12 cellular contexts compared by ENCODE assay signal in genomic region chr10:14569274-14570060, GRCh38.
DNase-seq lines count a peak whose midpoint lies in the region; ATAC-seq and TF ChIP-seq lines count a peak whose summit lies in the region.
"Had no signal": no experiment of that assay in that cellular context is flagged by ENCODE, and none has a peak within 500 bp of the region (broad histone marks: within the 10 kb centered on the region; RNA-seq: fewer than 3 reads in every experiment).

No MANE protein-coding gene starts in this region.

- POLR2A ChIA-PET in activated naive CD8-positive, alpha-beta T cell treated with anti-CD3 and anti-CD28 coated beads, Interleukin-2, amount 10 ng/mL, durations not matched to agents 7 days and 5 days (lab: Charles Lee), result interaction anchor here (0.7 to 4.6 kb wide), 12 partner anchors 9 to 269 kb away, joined by 3 to 33 read pairs (median 4); partner anchors contain the start of gene CDNF

- TF ChIP-seq CTCF in lower lobe of right lung (IDR thresholded peaks at IDR 0.05) (no peak), type B pancreatic cell (conservative IDR thresholded peaks at IDR 0.05) (no peak), BE2C (IDR thresholded peaks at IDR 0.05; ENCODE audit: low read depth, low read length) (no peak)

- no peaks in the 10 kb centered on the region for H3K27me3 Mint-ChIP-seq in activated naive CD4-positive, alpha-beta T cell treated with anti-CD3 and anti-CD28 coated beads for 36 hours (ENCODE audit: low read depth)
- no peaks in the 10 kb centered on the region for H3K27me3 Mint-ChIP-seq in activated naive CD8-positive, alpha-beta T cell treated with anti-CD3 and anti-CD28 coated beads, Interleukin-2, amount 10 ng/mL, durations not matched to agents 7 days and 5 days
- no peaks in the 10 kb centered on the region for H3K27me3 Mint-ChIP-seq in type B pancreatic cell

- peaks cover 15% of the 10 kb centered on the region for H3K36me3 ChIP-seq in lower lobe of right lung
- H3K36me3 ChIP-seq in BE2C, result peaks cover 11% of the 10 kb centered on the region
- H3K36me3 ChIP-seq: esophagus muscularis mucosa had no signal

- ATAC-seq in activated naive CD8-positive, alpha-beta T cell treated with anti-CD3 and anti-CD28 coated beads, Interleukin-2, amount 10 ng/mL, durations not matched to agents 7 days and 5 days (ENCODE audit: low read depth), result peak; percentile 32
- ATAC-seq in lower lobe of right lung, result peak; percentile 16 to 34

- H3K4me1 ChIP-seq in lower lobe of right lung (peaks cover 43% of the 10 kb centered on the region), BE2C (peaks cover 5% of the 10 kb centered on the region; the same call in 1 of the 2 replicates)

- H3K27ac Mint-ChIP-seq in activated naive CD4-positive, alpha-beta T cell treated with anti-CD3 and anti-CD28 coated beads for 36 hours, result peak overlapping the region; percentile 97
- peak overlapping the region; percentile 97 for H3K27ac Mint-ChIP-seq in activated naive CD8-positive, alpha-beta T cell treated with anti-CD3 and anti-CD28 coated beads, Interleukin-2, amount 10 ng/mL, durations not matched to agents 7 days and 5 days
- H3K27ac Mint-ChIP-seq in type B pancreatic cell, result peak overlapping the region; percentile 39
- H3K27ac Mint-ChIP-seq: nephron had no signal

- peaks cover 40% of the 10 kb centered on the region for H3K36me3 Mint-ChIP-seq in activated naive CD4-positive, alpha-beta T cell treated with anti-CD3 and anti-CD28 coated beads for 36 hours (ENCODE audit: low read depth)
- peaks cover 52% of the 10 kb centered on the region for H3K36me3 Mint-ChIP-seq in activated naive CD8-positive, alpha-beta T cell treated with anti-CD3 and anti-CD28 coated beads, Interleukin-2, amount 10 ng/mL, durations not matched to agents 7 days and 5 days
- peaks cover 35% of the 10 kb centered on the region for H3K36me3 Mint-ChIP-seq in type B pancreatic cell

- H3K4me3 ChIP-seq in lower lobe of right lung (no peak overlapping the region), BE2C (ENCODE audit: low read depth, low read length) (no peak overlapping the region)
- H3K4me3 ChIP-seq: esophagus muscularis mucosa had no signal

- H3K27ac ChIP-seq in lower lobe of right lung, result peak overlapping the region; percentile 50
- H3K27ac ChIP-seq: esophagus muscularis mucosa had no signal

- intact Hi-C loops in activated naive CD4-positive, alpha-beta T cell treated with anti-CD3 and anti-CD28 coated beads for 36 hours (cut with micrococcal nuclease), result loop anchor here (10.0 kb wide), 2 partner anchors 525 to 565 kb away; partner anchors contain the start of gene RPP38
- intact Hi-C loops in lower lobe of right lung (cut with DNase I), result no loop called here

- CTCF ChIA-PET in activated naive CD4-positive, alpha-beta T cell treated with anti-CD3 and anti-CD28 coated beads for 36 hours (lab: Charles Lee), result interaction anchor here (0.6 to 1.1 kb wide), 4 partner anchors 9 to 383 kb away, joined by 3 to 4 read pairs (median 3); no protein-coding TSS in a partner anchor

- H3K27me3 ChIP-seq in lower lobe of right lung (ENCODE audit: low read depth) (no peaks in the 10 kb centered on the region), BE2C (no peaks in the 10 kb centered on the region)
- H3K27me3 ChIP-seq: esophagus muscularis mucosa had no signal

- peak overlapping the region; percentile 69 for H3K4me3 Mint-ChIP-seq in activated naive CD4-positive, alpha-beta T cell treated with anti-CD3 and anti-CD28 coated beads for 36 hours
- H3K4me3 Mint-ChIP-seq in activated naive CD8-positive, alpha-beta T cell treated with anti-CD3 and anti-CD28 coated beads, Interleukin-2, amount 10 ng/mL, durations not matched to agents 7 days and 5 days, result peak overlapping the region; percentile 87
- no peak overlapping the region for H3K4me3 Mint-ChIP-seq in type B pancreatic cell
- H3K4me3 Mint-ChIP-seq: nephron had no signal

- peaks cover 89% of the 10 kb centered on the region for H3K4me1 Mint-ChIP-seq in activated naive CD4-positive, alpha-beta T cell treated with anti-CD3 and anti-CD28 coated beads for 36 hours (ENCODE audit: low read depth)
- peaks cover 72% of the 10 kb centered on the region for H3K4me1 Mint-ChIP-seq in activated naive CD8-positive, alpha-beta T cell treated with anti-CD3 and anti-CD28 coated beads, Interleukin-2, amount 10 ng/mL, durations not matched to agents 7 days and 5 days
- H3K4me1 Mint-ChIP-seq in type B pancreatic cell (ENCODE audit: unreplicated experiment), result peaks cover 28% of the 10 kb centered on the region

- DNase-seq in activated naive CD4-positive, alpha-beta T cell treated with anti-CD3 and anti-CD28 coated beads for 36 hours, result peak; percentile 59
- no peak for DNase-seq in activated naive CD4-positive, alpha-beta T cell treated with anti-CD3 and anti-CD28 coated beads, Interleukin-2, amount 50 U/mL, for 16 hours
- no peak for DNase-seq in activated naive CD8-positive, alpha-beta T cell treated with anti-CD3 and anti-CD28 coated beads, Interleukin-2, amount 10 ng/mL, durations not matched to agents 7 days and 5 days
- DNase-seq in lower lobe of right lung (peak; percentile 63), type B pancreatic cell (ENCODE audit: extremely low spot score, unreplicated experiment) (no peak), NCI-H1417 treated with DMSO at 0.1 percent for 48 hours (lab: John Stamatoyannopoulos, UW) (no peak), NCI-H146 (lab: John Stamatoyannopoulos, UW) (no peak), BE2C (no peak)
- DNase-seq: activated CD4-positive, alpha-beta T cell treated with anti-CD3 and anti-CD28 coated beads, Interleukin-2, amount 50 U/mL, for 1 hour; NCI-H526 had no signal

- peaks cover 2% of the 10 kb centered on the region for H3K9me3 Mint-ChIP-seq in activated naive CD4-positive, alpha-beta T cell treated with anti-CD3 and anti-CD28 coated beads for 36 hours
- H3K9me3 Mint-ChIP-seq in activated naive CD8-positive, alpha-beta T cell treated with anti-CD3 and anti-CD28 coated beads, Interleukin-2, amount 10 ng/mL, durations not matched to agents 7 days and 5 days, result peaks cover 4% of the 10 kb centered on the region
- peaks cover 3% of the 10 kb centered on the region for H3K9me3 Mint-ChIP-seq in type B pancreatic cell

- no peaks in the 10 kb centered on the region for H3K9me3 ChIP-seq in lower lobe of right lung
- no peaks in the 10 kb centered on the region for H3K9me3 ChIP-seq in BE2C
- H3K9me3 ChIP-seq: esophagus muscularis mucosa had no signal

Comparison
In these comparisons a context has a peak if more than half of its experiments do, and no peak if none do; other contexts are left out.
1. DNase-seq: peak in activated naive CD4-positive, alpha-beta T cell treated with anti-CD3 and anti-CD28 coated beads for 36 hours (single experiment) and lower lobe of right lung (single experiment); none in activated naive CD4-positive, alpha-beta T cell treated with anti-CD3 and anti-CD28 coated beads, Interleukin-2, amount 50 U/mL, for 16 hours (single experiment), activated naive CD8-positive, alpha-beta T cell treated with anti-CD3 and anti-CD28 coated beads, Interleukin-2, amount 10 ng/mL, durations not matched to agents 7 days and 5 days (single experiment), type B pancreatic cell (single experiment), NCI-H1417 treated with DMSO at 0.1 percent for 48 hours (single experiment), NCI-H146 (single experiment) and BE2C (single experiment).
2. H3K27ac Mint-ChIP-seq: peak in every context shown above with its lines; median percentile 97 in activated naive CD4-positive, alpha-beta T cell treated with anti-CD3 and anti-CD28 coated beads for 36 hours; 97 in activated naive CD8-positive, alpha-beta T cell treated with anti-CD3 and anti-CD28 coated beads, Interleukin-2, amount 10 ng/mL, durations not matched to agents 7 days and 5 days; 39 in type B pancreatic cell.